In the genomic region with DNA sequence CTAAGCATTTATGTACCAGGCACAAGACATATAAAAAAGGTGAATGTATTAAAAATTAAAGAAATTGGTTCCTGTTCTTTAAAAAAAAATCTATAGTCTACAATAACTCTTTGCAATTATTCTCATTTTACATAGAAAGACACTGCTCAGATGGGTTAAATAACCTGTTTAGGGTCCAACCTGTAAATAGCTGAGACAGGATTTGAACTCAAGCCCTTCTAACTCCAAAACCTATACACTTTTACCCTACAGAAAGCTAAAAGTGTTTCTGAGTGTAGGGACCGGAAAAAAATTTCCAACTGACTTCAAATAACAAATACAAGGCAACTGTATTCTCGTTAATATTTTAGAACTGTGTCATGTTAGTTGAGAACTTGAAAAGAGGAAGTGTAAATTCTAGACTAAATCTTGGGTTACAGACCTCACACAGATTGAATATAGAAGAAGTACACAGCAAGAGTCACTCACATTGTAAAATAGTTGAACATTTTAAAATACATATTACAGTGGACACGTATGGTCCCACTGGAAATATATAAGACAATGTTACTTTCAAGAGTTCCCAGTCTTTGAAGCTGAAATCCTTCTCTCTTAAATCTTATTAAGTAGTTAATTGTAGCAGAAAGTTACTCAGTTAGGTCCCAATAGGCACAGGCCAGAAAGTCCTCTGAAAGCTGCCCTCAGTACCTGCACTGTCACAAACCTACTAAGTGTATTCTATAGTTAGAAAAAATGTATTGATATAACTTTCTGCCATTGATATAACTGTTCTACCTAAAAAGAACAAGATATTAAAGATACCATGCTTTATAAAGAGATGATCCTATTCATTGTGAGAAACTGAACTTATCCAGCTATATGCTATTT, we compare ENCODE assay signal across 11 cellular contexts. TPM values are rescaled to one million over a fixed set of nuclear protein-coding genes. Genes with fewer than 3 reads are reported as not detected.
DNase-seq lines count a peak whose midpoint lies in the region; ATAC-seq, FAIRE-seq and TF ChIP-seq lines count a peak whose summit lies in the region.
"Had no signal": no experiment of that assay in that cellular context is flagged by ENCODE, and none has a peak within 500 bp of the region (broad histone marks: within the 10 kb centered on the region; RNA-seq: fewer than 3 reads in every experiment).

No MANE protein-coding gene starts in this region.

- no peak overlapping the region for H2AFZ ChIP-seq in Loucy (ENCODE audit: low read length)

- peaks cover 0 to 13% (median 0%) of the 10 kb centered on the region in 3 donors for H3K36me3 Mint-ChIP-seq in naive thymus-derived CD8-positive, alpha-beta T cell
- H3K36me3 Mint-ChIP-seq in activated T-helper 1 cell treated with anti-CD3 and anti-CD28 coated beads, Interleukin-12 subunit alpha, Interleukin-12 subunit beta, Interleukin-2, Interleukin-4 antibody, amounts not matched to agents 30 ng/mL and 10 ng/mL and 1 ng/mL, durations not matched to agents 14 hours and 24 hours and 36 hours (ENCODE audit: low read depth) = peaks cover 17% of the 10 kb centered on the region

- H3K9me3 Mint-ChIP-seq in naive thymus-derived CD8-positive, alpha-beta T cell = no peaks in the 10 kb centered on the region
- no peaks in the 10 kb centered on the region for H3K9me3 Mint-ChIP-seq in activated T-helper 1 cell treated with anti-CD3 and anti-CD28 coated beads, Interleukin-12 subunit alpha, Interleukin-12 subunit beta, Interleukin-2, Interleukin-4 antibody, amounts not matched to agents 30 ng/mL and 10 ng/mL and 1 ng/mL, durations not matched to agents 14 hours and 24 hours and 36 hours

- peaks cover 67% of the 10 kb centered on the region for H3K79me2 ChIP-seq in Loucy (ENCODE audit: insufficient read depth, low read length)

- peak overlapping the region; percentile 63 for H3K4me3 ChIP-seq in Loucy (ENCODE audit: low read length, poor library complexity, severe bottlenecking)

- peaks cover 3% of the 10 kb centered on the region for H4K20me1 ChIP-seq in Loucy (ENCODE audit: insufficient read depth, low read length, poor library complexity, severe bottlenecking)

- peaks cover 80% of the 10 kb centered on the region for H3K4me1 ChIP-seq in Loucy (ENCODE audit: insufficient read depth, low read length, poor library complexity, severe bottlenecking)

- no peaks in the 10 kb centered on the region for H3K9me2 ChIP-seq in Loucy (replicated peaks; ENCODE audit: low read depth, low read length)

- peak overlapping the region in 7 of 10 donors; percentile 22 to 91 (median 77) for H3K27ac Mint-ChIP-seq in naive thymus-derived CD8-positive, alpha-beta T cell
- no peak overlapping the region for H3K27ac Mint-ChIP-seq in activated T-helper 1 cell treated with anti-CD3 and anti-CD28 coated beads, Interleukin-12 subunit alpha, Interleukin-12 subunit beta, Interleukin-2, Interleukin-4 antibody, amounts not matched to agents 30 ng/mL and 10 ng/mL and 1 ng/mL, durations not matched to agents 14 hours and 24 hours and 36 hours

- no peak for TF ChIP-seq CTCF in Loucy (conservative IDR thresholded peaks at IDR 0.05; ENCODE audit: low read length)

- no peak for DNase-seq in naive thymus-derived CD8-positive, alpha-beta T cell
- no peak for DNase-seq in RCC 7860 (ENCODE audit: low spot score)
- no peak for DNase-seq in activated naive CD4-positive, alpha-beta T cell treated with Interleukin-2 at 50 U/mL for 16 hours
- DNase-seq in hepatic stellate cell (ENCODE audit: low spot score) = no peak
- no peak for DNase-seq in activated T-helper 1 cell treated with anti-CD3 and anti-CD28 coated beads, Interleukin-12 subunit alpha, Interleukin-12 subunit beta, Interleukin-2, Interleukin-4 antibody, amounts not matched to agents 30 ng/mL and 10 ng/mL and 1 ng/mL, durations not matched to agents 14 hours and 24 hours and 36 hours (ENCODE audit: low spot score)
- DNase-seq: NCI-H1417 treated with DMSO at 0.1 percent for 48 hours; stimulated activated CD4-positive, alpha-beta T cell treated with anti-CD3 and anti-CD28 coated beads, Interleukin-4, amount 100 ng/mL, for 4 hours; T-helper 9 cell had no signal

- H3K36me3 ChIP-seq in Loucy (ENCODE audit: insufficient read depth, low read length) = no peaks in the 10 kb centered on the region

- no peaks in the 10 kb centered on the region for H3K27me3 Mint-ChIP-seq in naive thymus-derived CD8-positive, alpha-beta T cell
- no peaks in the 10 kb centered on the region for H3K27me3 Mint-ChIP-seq in activated T-helper 1 cell treated with anti-CD3 and anti-CD28 coated beads, Interleukin-12 subunit alpha, Interleukin-12 subunit beta, Interleukin-2, Interleukin-4 antibody, amounts not matched to agents 30 ng/mL and 10 ng/mL and 1 ng/mL, durations not matched to agents 14 hours and 24 hours and 36 hours (ENCODE audit: insufficient read depth)

- no peak overlapping the region for H3K4me3 Mint-ChIP-seq in naive thymus-derived CD8-positive, alpha-beta T cell
- H3K4me3 Mint-ChIP-seq in activated T-helper 1 cell treated with anti-CD3 and anti-CD28 coated beads, Interleukin-12 subunit alpha, Interleukin-12 subunit beta, Interleukin-2, Interleukin-4 antibody, amounts not matched to agents 30 ng/mL and 10 ng/mL and 1 ng/mL, durations not matched to agents 14 hours and 24 hours and 36 hours = no peak overlapping the region

- intact Hi-C loops in activated T-helper 1 cell treated with anti-CD3 and anti-CD28 coated beads, Interleukin-12 subunit alpha, Interleukin-12 subunit beta, Interleukin-2, Interleukin-4 antibody, amounts not matched to agents 30 ng/mL and 10 ng/mL and 1 ng/mL, durations not matched to agents 14 hours and 24 hours and 36 hours (cut with micrococcal nuclease) = no loop called here

- H3K4me1 Mint-ChIP-seq in naive thymus-derived CD8-positive, alpha-beta T cell = peaks cover 9 to 82% (median 47%) of the 10 kb centered on the region in 4 donors
- peaks cover 34% of the 10 kb centered on the region for H3K4me1 Mint-ChIP-seq in activated T-helper 1 cell treated with anti-CD3 and anti-CD28 coated beads, Interleukin-12 subunit alpha, Interleukin-12 subunit beta, Interleukin-2, Interleukin-4 antibody, amounts not matched to agents 30 ng/mL and 10 ng/mL and 1 ng/mL, durations not matched to agents 14 hours and 24 hours and 36 hours (ENCODE audit: low read depth)

- H3F3A ChIP-seq in Loucy (ENCODE audit: low read depth) = peaks cover 13% of the 10 kb centered on the region; the same call in 1 of the 2 replicates

- H3K9ac ChIP-seq in Loucy (ENCODE audit: low read depth, low read length, poor library complexity, severe bottlenecking) = peak overlapping the region; percentile 60

- POLR2A ChIA-PET in naive thymus-derived CD8-positive, alpha-beta T cell (lab: Charles Lee) = no interaction called here

- FAIRE-seq in RCC 7860 (lab: Jason Lieb, UNC) = no peak

- no peaks in the 10 kb centered on the region for H3K27me3 ChIP-seq in Loucy (ENCODE audit: insufficient read depth, low read length, poor library complexity, severe bottlenecking)

- peak overlapping the region; percentile 77 for H3K4me2 ChIP-seq in Loucy (ENCODE audit: low read depth, low read length, poor library complexity, severe bottlenecking)

- ATAC-seq in GM19035 (IDR thresholded peaks at IDR 0.05; ENCODE audit: unreplicated experiment) = peak; percentile 76
- ATAC-seq in HG02840 (IDR thresholded peaks at IDR 0.05; ENCODE audit: low FRiP score, unreplicated experiment) = peak; percentile 66
- no peak for ATAC-seq in naive thymus-derived CD8-positive, alpha-beta T cell

- no peaks in the 10 kb centered on the region for H3K9me3 ChIP-seq in Loucy (ENCODE audit: insufficient read depth, low read depth, low read length)

RNA-seq across cellular contexts. Expression of gene EDEM3, which starts 7.3 kb away (rescaled TPM):
- total RNA-seq in naive thymus-derived CD8-positive, alpha-beta T cell = 10 to 100 TPM; 38.9 to 43.0 TPM
- polyA plus RNA-seq in naive thymus-derived CD8-positive, alpha-beta T cell = 10 to 100 TPM in 2 of 3 donors, 1 to 10 TPM in 1; 8.8 to 14.1 (median 12.5) TPM
- 23.8 and 28.5 TPM in 2 replicates for total RNA-seq in activated T-helper 1 cell treated with anti-CD3 and anti-CD28 coated beads, Interleukin-12 subunit alpha, Interleukin-12 subunit beta, Interleukin-2, Interleukin-4 antibody, amounts not matched to agents 30 ng/mL and 10 ng/mL and 1 ng/mL, durations not matched to agents 14 hours and 24 hours and 36 hours

Comparison
In these comparisons a context has a peak if more than half of its experiments do, and no peak if none do; other contexts are left out.
1. ATAC-seq: peak in GM19035 (single experiment) and HG02840 (single experiment); none in naive thymus-derived CD8-positive, alpha-beta T cell (0 of 2).